1 cellular context compared by ENCODE assay signal in the genomic region with DNA sequence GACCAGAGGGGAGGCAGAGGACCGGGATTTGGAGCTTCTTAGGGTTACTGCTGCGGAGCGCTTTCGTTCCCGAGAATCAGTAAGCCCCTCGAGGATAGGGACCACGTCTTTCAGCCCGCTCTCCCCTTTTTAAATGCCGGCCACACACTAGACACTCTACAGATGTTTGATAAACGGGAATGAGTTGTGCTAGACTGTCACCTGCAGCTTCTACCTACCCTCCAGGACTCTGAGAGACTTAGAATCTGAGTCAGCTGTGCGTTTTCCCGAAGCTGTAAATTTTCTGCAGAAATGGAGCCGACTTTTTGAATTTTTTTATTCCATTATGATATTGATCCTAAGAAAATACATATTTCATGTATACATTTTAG.
TF ChIP-seq lines count a peak whose summit lies in the region.

No MANE protein-coding gene starts in this region.

TF ChIP-seq in HepG2, 621 proteins besides CTCF, POLR2A, EP300 and RAD21:
- TF ChIP-seq, protein P1, sequence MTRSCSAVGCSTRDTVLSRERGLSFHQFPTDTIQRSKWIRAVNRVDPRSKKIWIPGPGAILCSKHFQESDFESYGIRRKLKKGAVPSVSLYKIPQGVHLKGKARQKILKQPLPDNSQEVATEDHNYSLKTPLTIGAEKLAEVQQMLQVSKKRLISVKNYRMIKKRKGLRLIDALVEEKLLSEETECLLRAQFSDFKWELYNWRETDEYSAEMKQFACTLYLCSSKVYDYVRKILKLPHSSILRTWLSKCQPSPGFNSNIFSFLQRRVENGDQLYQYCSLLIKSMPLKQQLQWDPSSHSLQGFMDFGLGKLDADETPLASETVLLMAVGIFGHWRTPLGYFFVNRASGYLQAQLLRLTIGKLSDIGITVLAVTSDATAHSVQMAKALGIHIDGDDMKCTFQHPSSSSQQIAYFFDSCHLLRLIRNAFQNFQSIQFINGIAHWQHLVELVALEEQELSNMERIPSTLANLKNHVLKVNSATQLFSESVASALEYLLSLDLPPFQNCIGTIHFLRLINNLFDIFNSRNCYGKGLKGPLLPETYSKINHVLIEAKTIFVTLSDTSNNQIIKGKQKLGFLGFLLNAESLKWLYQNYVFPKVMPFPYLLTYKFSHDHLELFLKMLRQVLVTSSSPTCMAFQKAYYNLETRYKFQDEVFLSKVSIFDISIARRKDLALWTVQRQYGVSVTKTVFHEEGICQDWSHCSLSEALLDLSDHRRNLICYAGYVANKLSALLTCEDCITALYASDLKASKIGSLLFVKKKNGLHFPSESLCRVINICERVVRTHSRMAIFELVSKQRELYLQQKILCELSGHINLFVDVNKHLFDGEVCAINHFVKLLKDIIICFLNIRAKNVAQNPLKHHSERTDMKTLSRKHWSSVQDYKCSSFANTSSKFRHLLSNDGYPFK (CRISPR knock-in tag; IDR thresholded peaks at IDR 0.05; ENCODE audit: borderline replicate concordance): 0 out of 2 replicates have a peak, but pooled peaks have one; percentile 2
- TF ChIP-seq ZZZ3 (CRISPR knock-in tag; IDR thresholded peaks at IDR 0.05; ENCODE audit: borderline replicate concordance) (no peak), ZSCAN20 (CRISPR knock-in tag; IDR thresholded peaks at IDR 0.05; ENCODE audit: borderline replicate concordance) (no peak), TRIM24 (CRISPR knock-in tag; IDR thresholded peaks at IDR 0.05) (no peak), TCF7L2 (IDR thresholded peaks at IDR 0.05; ENCODE audit: low read depth, low read length) (no peak), MAF1 (CRISPR knock-in tag; IDR thresholded peaks at IDR 0.05; ENCODE audit: borderline replicate concordance) (no peak), ZNF841 (CRISPR knock-in tag; IDR thresholded peaks at IDR 0.05; ENCODE audit: borderline replicate concordance) (no peak)
- TF ChIP-seq, protein P2, sequence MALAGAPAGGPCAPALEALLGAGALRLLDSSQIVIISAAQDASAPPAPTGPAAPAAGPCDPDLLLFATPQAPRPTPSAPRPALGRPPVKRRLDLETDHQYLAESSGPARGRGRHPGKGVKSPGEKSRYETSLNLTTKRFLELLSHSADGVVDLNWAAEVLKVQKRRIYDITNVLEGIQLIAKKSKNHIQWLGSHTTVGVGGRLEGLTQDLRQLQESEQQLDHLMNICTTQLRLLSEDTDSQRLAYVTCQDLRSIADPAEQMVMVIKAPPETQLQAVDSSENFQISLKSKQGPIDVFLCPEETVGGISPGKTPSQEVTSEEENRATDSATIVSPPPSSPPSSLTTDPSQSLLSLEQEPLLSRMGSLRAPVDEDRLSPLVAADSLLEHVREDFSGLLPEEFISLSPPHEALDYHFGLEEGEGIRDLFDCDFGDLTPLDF (CRISPR knock-in tag; IDR thresholded peaks at IDR 0.05): no peak
